1 cellular context compared by ENCODE assay signal in the genomic region with DNA sequence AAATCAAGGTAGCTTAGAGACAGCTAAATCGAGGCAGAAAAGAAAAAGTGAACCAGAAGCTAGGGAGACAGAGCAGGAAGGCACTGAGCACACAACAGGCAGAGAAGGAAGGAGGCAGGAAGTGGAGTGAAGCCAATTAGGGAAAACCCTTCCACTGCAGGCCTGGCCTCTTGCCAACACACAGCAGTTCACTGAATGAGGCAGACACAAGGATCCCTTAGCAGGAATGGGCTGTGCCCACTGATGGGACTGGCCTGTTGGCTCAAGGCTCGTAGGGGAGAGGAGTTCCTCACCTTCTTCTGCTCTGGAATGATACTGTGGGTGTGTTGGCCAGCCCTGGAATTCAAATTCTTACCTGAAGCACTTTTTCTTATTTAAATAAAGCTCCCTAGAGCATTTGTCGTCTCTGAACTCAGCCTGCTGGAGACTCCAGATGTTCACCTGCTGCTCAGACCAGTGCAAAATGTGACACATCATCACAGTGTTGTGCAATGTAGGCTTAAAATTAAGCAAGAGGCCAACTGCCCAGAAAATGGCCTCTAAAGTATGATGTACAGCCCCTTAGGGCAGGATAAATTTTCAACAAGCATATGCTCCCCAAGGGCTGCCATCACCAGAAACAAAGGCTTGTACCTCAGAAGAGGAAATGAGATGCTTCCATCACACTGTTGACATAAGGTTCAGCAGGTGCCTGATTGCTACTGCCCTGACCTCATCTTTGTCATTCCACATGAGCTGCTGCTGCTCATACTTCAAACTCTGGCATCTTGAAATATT.
A peak's percentile ranks its signal among the peaks of the same experiment; 100 is the strongest.
TF ChIP-seq lines count a peak whose summit lies in the region.

No MANE protein-coding gene starts in this region.

TF ChIP-seq in HEK293, 187 proteins besides CTCF, POLR2A, EP300 and RAD21 (continued from another document and continues in another):
- TF ChIP-seq OSR2 (tag by site-specific recombination; IDR thresholded peaks at IDR 0.05) = peak; percentile 96
- TF ChIP-seq KLF10 (tag by site-specific recombination; IDR thresholded peaks at IDR 0.05) = peak; percentile 19; the same call in 1 of the 2 replicates
- peak; percentile 90 for TF ChIP-seq ZNF184 (tag by site-specific recombination; IDR thresholded peaks at IDR 0.05)
- TF ChIP-seq ZNF776 (tag by site-specific recombination; IDR thresholded peaks at IDR 0.05; ENCODE audit: borderline replicate concordance) = no peak
- TF ChIP-seq RBAK (tag by site-specific recombination; IDR thresholded peaks at IDR 0.05) = no peak
- TF ChIP-seq ZNF626 (tag by site-specific recombination; IDR thresholded peaks at IDR 0.05) = no peak
- peak; percentile 90 for TF ChIP-seq FEZF1 (tag by site-specific recombination; IDR thresholded peaks at IDR 0.05)
- TF ChIP-seq ZSCAN4 (tag by site-specific recombination; IDR thresholded peaks at IDR 0.05) = 0 out of 2 replicates have a peak, but pooled peaks have one; percentile 9
- TF ChIP-seq PATZ1 (tag by site-specific recombination; IDR thresholded peaks at IDR 0.05) = peak; percentile 31; the same call in 1 of the 2 replicates
- peak; percentile 27; the same call in 1 of the 2 replicates for TF ChIP-seq SP2 (tag by site-specific recombination; IDR thresholded peaks at IDR 0.05)
- TF ChIP-seq ZNF501 (tag by site-specific recombination; IDR thresholded peaks at IDR 0.05) = no peak
- TF ChIP-seq GLIS1 (tag by site-specific recombination; IDR thresholded peaks at IDR 0.05) = no peak
- no peak for TF ChIP-seq HOXA7 (CRISPR knock-in tag; IDR thresholded peaks at IDR 0.05; ENCODE audit: borderline replicate concordance)
- peak; percentile 35; the same call in 1 of the 2 replicates for TF ChIP-seq ZIC2 (tag by site-specific recombination; IDR thresholded peaks at IDR 0.05)
- no peak; the same call in none of the 2 replicates for TF ChIP-seq ZNF398 (tag by site-specific recombination; IDR thresholded peaks at IDR 0.05)
- TF ChIP-seq ZNF341 (tag by site-specific recombination; IDR thresholded peaks at IDR 0.05; ENCODE audit: low read depth) = no peak
- TF ChIP-seq, protein P1, sequence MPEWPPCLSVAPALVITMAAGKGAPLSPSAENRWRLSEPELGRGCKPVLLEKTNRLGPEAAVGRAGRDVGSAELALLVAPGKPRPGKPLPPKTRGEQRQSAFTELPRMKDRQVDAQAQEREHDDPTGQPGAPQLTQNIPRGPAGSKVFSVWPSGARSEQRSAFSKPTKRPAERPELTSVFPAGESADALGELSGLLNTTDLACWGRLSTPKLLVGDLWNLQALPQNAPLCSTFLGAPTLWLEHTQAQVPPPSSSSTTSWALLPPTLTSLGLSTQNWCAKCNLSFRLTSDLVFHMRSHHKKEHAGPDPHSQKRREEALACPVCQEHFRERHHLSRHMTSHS (tag by site-specific recombination; IDR thresholded peaks at IDR 0.05) = peak; percentile 93
- TF ChIP-seq GFI1B (tag by site-specific recombination; IDR thresholded peaks at IDR 0.05) = peak; percentile 59
- peak; percentile 69 for TF ChIP-seq ZNF112 (tag by site-specific recombination; IDR thresholded peaks at IDR 0.05)
- no peak for TF ChIP-seq ZNF530 (tag by site-specific recombination; IDR thresholded peaks at IDR 0.05; ENCODE audit: low read depth)
- no peak for TF ChIP-seq ZNF843 (tag by site-specific recombination; IDR thresholded peaks at IDR 0.05)
- TF ChIP-seq KLF1 (tag by site-specific recombination; IDR thresholded peaks at IDR 0.05) = no peak
- peak; percentile 82; the same call in 1 of the 2 replicates for TF ChIP-seq ZSCAN23 (tag by site-specific recombination; IDR thresholded peaks at IDR 0.05)
- TF ChIP-seq ZNF266 (tag by site-specific recombination; IDR thresholded peaks at IDR 0.05; ENCODE audit: low read depth) = no peak
- TF ChIP-seq KLF8 (tag by site-specific recombination; IDR thresholded peaks at IDR 0.05) = no peak
- TF ChIP-seq KLF16 (tag by site-specific recombination; IDR thresholded peaks at IDR 0.05) = no peak; the same call in 1 of the 2 replicates
- TF ChIP-seq INSM2 (tag by site-specific recombination; IDR thresholded peaks at IDR 0.05) = 0 out of 2 replicates have a peak, but pooled peaks have one; percentile 59
- peak; percentile 30; the same call in 1 of the 2 replicates for TF ChIP-seq PRDM1 (tag by site-specific recombination; IDR thresholded peaks at IDR 0.05)
- TF ChIP-seq ZBTB17 (tag by site-specific recombination; IDR thresholded peaks at IDR 0.05) = peak; percentile 45; the same call in 1 of the 2 replicates
- TF ChIP-seq BCL11B (tag by site-specific recombination; IDR thresholded peaks at IDR 0.05; ENCODE audit: low read depth) = no peak
- TF ChIP-seq ZBTB21 (tag by site-specific recombination; IDR thresholded peaks at IDR 0.05) = peak; percentile 63; the same call in 1 of the 2 replicates
- TF ChIP-seq, protein P2, sequence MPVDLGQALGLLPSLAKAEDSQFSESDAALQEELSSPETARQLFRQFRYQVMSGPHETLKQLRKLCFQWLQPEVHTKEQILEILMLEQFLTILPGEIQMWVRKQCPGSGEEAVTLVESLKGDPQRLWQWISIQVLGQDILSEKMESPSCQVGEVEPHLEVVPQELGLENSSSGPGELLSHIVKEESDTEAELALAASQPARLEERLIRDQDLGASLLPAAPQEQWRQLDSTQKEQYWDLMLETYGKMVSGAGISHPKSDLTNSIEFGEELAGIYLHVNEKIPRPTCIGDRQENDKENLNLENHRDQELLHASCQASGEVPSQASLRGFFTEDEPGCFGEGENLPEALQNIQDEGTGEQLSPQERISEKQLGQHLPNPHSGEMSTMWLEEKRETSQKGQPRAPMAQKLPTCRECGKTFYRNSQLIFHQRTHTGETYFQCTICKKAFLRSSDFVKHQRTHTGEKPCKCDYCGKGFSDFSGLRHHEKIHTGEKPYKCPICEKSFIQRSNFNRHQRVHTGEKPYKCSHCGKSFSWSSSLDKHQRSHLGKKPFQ (tag by site-specific recombination; IDR thresholded peaks at IDR 0.05) = no peak
- no peak for TF ChIP-seq ZNF555 (tag by site-specific recombination; conservative IDR thresholded peaks at IDR 0.05)
- TF ChIP-seq ZNF324 (tag by site-specific recombination; IDR thresholded peaks at IDR 0.05) = 0 out of 2 replicates have a peak, but pooled peaks have one; percentile 23
- TF ChIP-seq ZNF561 (tag by site-specific recombination; IDR thresholded peaks at IDR 0.05; ENCODE audit: borderline replicate concordance) = no peak
- TF ChIP-seq, protein P3, sequence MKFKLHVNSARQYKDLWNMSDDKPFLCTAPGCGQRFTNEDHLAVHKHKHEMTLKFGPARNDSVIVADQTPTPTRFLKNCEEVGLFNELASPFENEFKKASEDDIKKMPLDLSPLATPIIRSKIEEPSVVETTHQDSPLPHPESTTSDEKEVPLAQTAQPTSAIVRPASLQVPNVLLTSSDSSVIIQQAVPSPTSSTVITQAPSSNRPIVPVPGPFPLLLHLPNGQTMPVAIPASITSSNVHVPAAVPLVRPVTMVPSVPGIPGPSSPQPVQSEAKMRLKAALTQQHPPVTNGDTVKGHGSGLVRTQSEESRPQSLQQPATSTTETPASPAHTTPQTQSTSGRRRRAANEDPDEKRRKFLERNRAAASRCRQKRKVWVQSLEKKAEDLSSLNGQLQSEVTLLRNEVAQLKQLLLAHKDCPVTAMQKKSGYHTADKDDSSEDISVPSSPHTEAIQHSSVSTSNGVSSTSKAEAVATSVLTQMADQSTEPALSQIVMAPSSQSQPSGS (tag by site-specific recombination; IDR thresholded peaks at IDR 0.05; ENCODE audit: low read depth) = peak; percentile 46; the same call in 1 of the 2 replicates
- peak; percentile 11 for TF ChIP-seq ZBTB26 (tag by site-specific recombination; optimal IDR thresholded peaks at IDR 0.05)
- no peak for TF ChIP-seq REPIN1 (tag by site-specific recombination; IDR thresholded peaks at IDR 0.05; ENCODE audit: low read depth)
- TF ChIP-seq, protein P4, sequence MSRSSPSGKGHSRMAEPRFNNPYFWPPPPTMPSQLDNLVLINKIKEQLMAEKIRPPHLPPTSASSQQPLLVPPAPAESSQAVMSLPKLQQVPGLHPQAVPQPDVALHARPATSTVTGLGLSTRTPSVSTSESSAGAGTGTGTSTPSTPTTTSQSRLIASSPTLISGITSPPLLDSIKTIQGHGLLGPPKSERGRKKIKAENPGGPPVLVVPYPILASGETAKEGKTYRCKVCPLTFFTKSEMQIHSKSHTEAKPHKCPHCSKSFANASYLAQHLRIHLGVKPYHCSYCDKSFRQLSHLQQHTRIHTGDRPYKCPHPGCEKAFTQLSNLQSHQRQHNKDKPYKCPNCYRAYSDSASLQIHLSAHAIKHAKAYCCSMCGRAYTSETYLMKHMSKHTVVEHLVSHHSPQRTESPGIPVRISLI (tag by site-specific recombination; IDR thresholded peaks at IDR 0.05) = no peak
- TF ChIP-seq ZBTB20 (tag by site-specific recombination; IDR thresholded peaks at IDR 0.05) = no peak
- no peak; the same call in 1 of the 2 replicates for TF ChIP-seq ZNF664 (tag by site-specific recombination; IDR thresholded peaks at IDR 0.05)
- TF ChIP-seq KLF9 (tag by site-specific recombination; IDR thresholded peaks at IDR 0.05; ENCODE audit: low read depth) = no peak
- no peak for TF ChIP-seq OVOL3 (tag by site-specific recombination; IDR thresholded peaks at IDR 0.05)
- peak; percentile 17; the same call in 1 of the 2 replicates for TF ChIP-seq ZNF302 (tag by site-specific recombination; IDR thresholded peaks at IDR 0.05; ENCODE audit: low read depth)
- peak; percentile 77 for TF ChIP-seq ZNF10 (tag by site-specific recombination; IDR thresholded peaks at IDR 0.05)
- TF ChIP-seq ELK4 (IDR thresholded peaks at IDR 0.05; ENCODE audit: borderline replicate concordance, low read depth, low read length) = no peak
- TF ChIP-seq ZNF660 (tag by site-specific recombination; IDR thresholded peaks at IDR 0.05) = peak; percentile 89
- peak; percentile 90 for TF ChIP-seq ZBTB48 (tag by site-specific recombination; IDR thresholded peaks at IDR 0.05)
- peak; percentile 44 for TF ChIP-seq YY2 (tag by site-specific recombination; IDR thresholded peaks at IDR 0.05)
- TF ChIP-seq ZNF677 (tag by site-specific recombination; IDR thresholded peaks at IDR 0.05) = no peak
- TF ChIP-seq ZNF335 (tag by site-specific recombination; conservative IDR thresholded peaks at IDR 0.05) = peak; percentile 43; the same call in 1 of the 2 replicates
